14 cellular contexts compared by ENCODE assay signal in genomic region chr19:5093297-5093858, GRCh38.
DNase-seq lines count a peak whose midpoint lies in the region; ATAC-seq, FAIRE-seq and TF ChIP-seq lines count a peak whose summit lies in the region.
"Had no signal": no experiment of that assay in that cellular context is flagged by ENCODE, and none has a peak within 500 bp of the region (broad histone marks: within the 10 kb centered on the region; RNA-seq: fewer than 3 reads in every experiment).

No MANE protein-coding gene starts in this region.

- H3K79me2 ChIP-seq in HepG2 (ENCODE audit: insufficient read depth, low read length) = no peaks in the 10 kb centered on the region

- TF ChIP-seq POLR2A in HepG2 (IDR thresholded peaks at IDR 0.05; ENCODE audit: insufficient read depth in 1 of 2, low read depth in 2 of 2, low read length in 2 of 2) = no peak

- in situ Hi-C loops in HepG2 (cut with HindIII; ENCODE audit: extremely low pct_ligation_motif_present, low pct_unique_long_range_greater_than_20kb) (no loop called here), HAP-1 (cut with MboI; ENCODE audit: low sequenced_read_pairs) (no loop called here)

- H3K36me3 ChIP-seq in HepG2 (replicated peaks in 1 of 2; ENCODE audit: control insufficient read depth in 1 of 2, insufficient read depth in 2 of 2, low read length in 2 of 2) (peaks cover 9 to 20% of the 10 kb centered on the region in 2 experiments; a peak in 3 of 5 replicates), HAP-1 (replicated peaks) (no peaks in the 10 kb centered on the region)

- ATAC-seq in left ventricle myocardium superior (peak; percentile 71), sciatic nerve (peak; percentile 44), HG03159 (IDR thresholded peaks at IDR 0.05; ENCODE audit: unreplicated experiment) (no peak), HepG2 (no peak), GM19035 (IDR thresholded peaks at IDR 0.05; ENCODE audit: unreplicated experiment) (no peak)
- ATAC-seq: stimulated activated naive CD8-positive, alpha-beta T cell treated with anti-CD3 and anti-CD28 coated beads, Interleukin-15, amount 100 ng/mL, for 72 hours had no signal

- WGBS in HepG2 (ENCODE audit: low lambda C conversion rate) = 94% methylated on average over 27 of the region's 29 CpGs

- no peak overlapping the region for H3K27ac ChIP-seq in HepG2 (ENCODE audit: extremely low read length, insufficient read depth, low read length)

- TF ChIP-seq EP300 in HepG2 (IDR thresholded peaks at IDR 0.05; ENCODE audit: low read depth in 2 of 2, low read length in 2 of 2) = no peak
- no peak for TF ChIP-seq EP300 in HepG2 (CRISPR knock-in tag; IDR thresholded peaks at IDR 0.05; ENCODE audit: borderline replicate concordance)

- H3K9me3 ChIP-seq in HepG2 (ENCODE audit: low read length) = peaks cover 1% of the 10 kb centered on the region
- no peaks in the 10 kb centered on the region for H3K9me3 ChIP-seq in HAP-1

- H3K9ac ChIP-seq in HepG2 (ENCODE audit: insufficient read depth, low read depth, low read length) = no peak overlapping the region

- H3K27me3 ChIP-seq in HepG2 (ENCODE audit: control insufficient read depth in 1 of 2, insufficient read depth in 2 of 2, low read length in 2 of 2) (no peaks in the 10 kb centered on the region), HAP-1 (ENCODE audit: low read depth) (no peaks in the 10 kb centered on the region)

- CTCF ChIA-PET in HepG2 (lab: Yijun Ruan, JAX; ENCODE audit: low intra/inter-chr PET ratio, low total read pairs) = no interaction called here

- H2AFZ ChIP-seq in HepG2 (ENCODE audit: low read length) = no peak overlapping the region

- intact Hi-C loops in left ventricle myocardium superior (cut with micrococcal nuclease) (no loop called here), sciatic nerve (cut with DNase I) (no loop called here), HepG2 (cut with micrococcal nuclease; ENCODE audit: unreplicated experiment) (no loop called here)

- no peak for TF ChIP-seq RAD21 in HepG2 (CRISPR knock-in tag; IDR thresholded peaks at IDR 0.05)

- H3K4me1 ChIP-seq in HepG2 (ENCODE audit: insufficient read depth, low read length) (no peaks in the 10 kb centered on the region), HAP-1 (no peaks in the 10 kb centered on the region)

- DNase-seq in NCI-H1092 (lab: John Stamatoyannopoulos, UW) (peak; percentile 26), amygdala (lab: John Stamatoyannopoulos, UW) (peak in 30 of 56 donors; percentile 13 to 62 (median 40)), left ventricle myocardium superior (peak; percentile 75), sciatic nerve (ENCODE audit: low spot score) (no peak), HepG2 (ENCODE audit: low spot score) (no peak), HAP-1 (ENCODE audit: low spot score in 2 of 2) (no peak)
- DNase-seq: activated CD4-positive, alpha-beta T cell treated with anti-CD3 and anti-CD28 coated beads, Interleukin-2, amount 10 ng/mL, durations not matched to agents 7 days and 5 days; hippocampal formation; Kasumi-1; mesenchymal stem cell; OCI-M1; stimulated activated naive CD8-positive, alpha-beta T cell treated with anti-CD3 and anti-CD28 coated beads, Interleukin-15, amount 100 ng/mL, for 72 hours had no signal

- FAIRE-seq in HepG2 (lab: Jason Lieb, UNC) = no peak

- no TSS peak for BruUV-seq in HepG2 (replicated peaks; lab: Mats Ljungman, UMichigan)

- POLR2A ChIA-PET in HepG2 (lab: Yijun Ruan, JAX) = no interaction called here

- TF ChIP-seq CTCF in HepG2 (CRISPR knock-in tag; IDR thresholded peaks at IDR 0.05) = no peak

- H4K20me1 ChIP-seq in HepG2 (ENCODE audit: insufficient read depth, low read length) = no peaks in the 10 kb centered on the region

- H3K4me3 ChIP-seq in HepG2 (replicated peaks in 1 of 3; ENCODE audit: insufficient read depth in 1 of 3, low read depth in 2 of 3, low read length in 3 of 3) (no peak overlapping the region), HAP-1 (no peak overlapping the region)

- no peak overlapping the region for H3K4me2 ChIP-seq in HepG2 (ENCODE audit: low read depth, low read length)

TF ChIP-seq in HepG2, 621 proteins besides CTCF, POLR2A, EP300 and RAD21:
- TF ChIP-seq CCDC6 (CRISPR knock-in tag; IDR thresholded peaks at IDR 0.05) = no peak
- TF ChIP-seq GRHL1 (CRISPR knock-in tag; conservative IDR thresholded peaks at IDR 0.05) = no peak
- TF ChIP-seq ZBTB7B (CRISPR knock-in tag; IDR thresholded peaks at IDR 0.05) = no peak
- TF ChIP-seq ZNF776 (CRISPR knock-in tag; IDR thresholded peaks at IDR 0.05) = no peak
- no peak for TF ChIP-seq ZNF75D (CRISPR knock-in tag; IDR thresholded peaks at IDR 0.05; ENCODE audit: borderline replicate concordance)
- no peak for TF ChIP-seq TIGD3 (CRISPR knock-in tag; IDR thresholded peaks at IDR 0.05; ENCODE audit: borderline replicate concordance)
- TF ChIP-seq ZNF614 (CRISPR knock-in tag; IDR thresholded peaks at IDR 0.05; ENCODE audit: borderline replicate concordance) = no peak
- TF ChIP-seq SETDB1 (CRISPR knock-in tag; IDR thresholded peaks at IDR 0.05; ENCODE audit: borderline replicate concordance) = no peak
- TF ChIP-seq BRD4 (CRISPR knock-in tag; IDR thresholded peaks at IDR 0.05) = no peak
- TF ChIP-seq DNMT1 (CRISPR knock-in tag; IDR thresholded peaks at IDR 0.05) = no peak
TF ChIP-seq in HepG2: peak in this region for 0.

Comparison
In these comparisons a context has a peak if more than half of its experiments do, and no peak if none do; other contexts are left out.
1. DNase-seq: peak in NCI-H1092 (single experiment), amygdala (30 of 56) and left ventricle myocardium superior (single experiment); none in sciatic nerve (single experiment), HepG2 (single experiment) and HAP-1 (0 of 2).
2. ATAC-seq: peak in left ventricle myocardium superior (single experiment) and sciatic nerve (single experiment); none in HG03159 (single experiment), HepG2 (single experiment) and GM19035 (single experiment).